8 cellular contexts compared by ENCODE assay signal in the genomic region with DNA sequence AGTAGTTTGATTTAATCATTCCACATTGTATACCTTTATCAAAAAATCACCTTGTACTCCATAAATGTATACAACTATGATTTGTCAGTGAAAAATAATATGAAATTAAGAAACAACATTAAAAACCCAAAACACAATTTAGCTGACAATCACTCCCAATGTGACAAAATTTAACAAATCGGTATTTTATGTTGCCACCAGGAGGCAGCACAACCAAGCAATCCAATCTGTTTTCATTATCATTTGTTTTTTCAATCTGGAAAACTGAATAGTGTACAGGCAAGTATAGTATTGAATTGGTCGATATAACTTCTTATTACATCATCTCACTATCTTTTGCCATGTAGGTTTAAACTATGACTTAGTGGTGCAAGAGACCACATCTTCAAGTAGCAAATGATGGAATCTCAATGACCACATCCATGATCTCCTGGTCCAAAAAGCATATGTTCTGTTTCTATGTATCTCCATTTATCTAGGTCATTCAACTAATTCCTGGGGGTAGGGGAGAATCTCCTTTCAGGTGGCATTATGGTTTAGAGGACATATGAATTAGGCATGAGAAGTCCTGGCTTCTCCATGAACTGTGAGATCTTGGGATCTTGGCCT.
DNase-seq lines count a peak whose midpoint lies in the region; ATAC-seq, FAIRE-seq and TF ChIP-seq lines count a peak whose summit lies in the region.

No MANE protein-coding gene starts in this region.

- intact Hi-C loops in GM12878 (cut with micrococcal nuclease; ENCODE audit: unreplicated experiment) = loop anchor here (5.0 to 10.0 kb wide), 2 partner anchors 300 to 842 kb away; no protein-coding TSS in a partner anchor
- intact Hi-C loops in aorta (cut with DNase I) = no loop called here

- no peaks in the 10 kb centered on the region for H3K9me3 ChIP-seq in GM12878 (replicated peaks; ENCODE audit: control insufficient read depth, insufficient read depth, low read length)
- H3K9me3 ChIP-seq in aorta (ENCODE audit: control insufficient read depth, low read length) = no peaks in the 10 kb centered on the region

- H3K27me3 ChIP-seq in GM12878 (replicated peaks in 1 of 2; ENCODE audit: control insufficient read depth in 2 of 2, insufficient read depth in 2 of 2, low read length in 1 of 2) = no peaks in the 10 kb centered on the region
- H3K27me3 ChIP-seq in aorta (ENCODE audit: control insufficient read depth in 1 of 2, insufficient read depth in 2 of 2, low read length in 1 of 2) = no peaks in the 10 kb centered on the region

- CTCF ChIA-PET in GM12878 (lab: Yijun Ruan, JAX) = interaction anchor here (0.5 to 1.5 kb wide), 7 partner anchors 12 to 1752 kb away, joined by 3 to 6 read pairs (median 3); no protein-coding TSS in a partner anchor

- 0 out of 3 replicates have a peak, but pooled peaks have one; percentile 40 for ATAC-seq in GM12878
- no peak for ATAC-seq in aorta (ENCODE audit: low FRiP score)
- no peak for ATAC-seq in HG03139 (IDR thresholded peaks at IDR 0.05; ENCODE audit: unreplicated experiment)

- peak; percentile 85 for TF ChIP-seq RAD21 in Ishikawa (IDR thresholded peaks at IDR 0.05; ENCODE audit: low read depth)
- peak; percentile 83 for TF ChIP-seq RAD21 in GM12878 (IDR thresholded peaks at IDR 0.05; ENCODE audit: insufficient read depth, low read depth, low read length)

- no peaks in the 10 kb centered on the region for H3K79me2 ChIP-seq in GM12878 (ENCODE audit: control insufficient read depth, insufficient read depth, low read length)

- SMC1A ChIA-PET in GM12878 (lab: Charles Lee; ENCODE audit: uncharacterized antibody, unreplicated experiment) = interaction anchor here (0.7 kb wide), 1 partner anchor 637 kb away, joined by 3 read pairs; no protein-coding TSS in a partner anchor

- H3K27ac ChIP-seq in GM12878 (ENCODE audit: control insufficient read depth, insufficient read depth) = no peak overlapping the region
- no peak overlapping the region for H3K27ac ChIP-seq in aorta (ENCODE audit: low read depth in 1 of 2, low read length in 2 of 2)

- H3K36me3 ChIP-seq in GM12878 (ENCODE audit: control insufficient read depth in 2 of 2, insufficient read depth in 2 of 2, low read length in 1 of 2) (no peaks in the 10 kb centered on the region), aorta (ENCODE audit: control insufficient read depth in 1 of 2, insufficient read depth in 2 of 2, low read length in 1 of 2) (no peaks in the 10 kb centered on the region)

- TF ChIP-seq POLR2A in GM12878 (IDR thresholded peaks at IDR 0.05; ENCODE audit: low read depth, low read length) = no peak

- H3K4me2 ChIP-seq in GM12878 (ENCODE audit: control insufficient read depth, insufficient read depth) = no peak overlapping the region

- no peaks in the 10 kb centered on the region for H4K20me1 ChIP-seq in GM12878 (ENCODE audit: control insufficient read depth, insufficient read depth)

- RAD21 ChIA-PET in GM12878 (lab: Charles Lee; ENCODE audit: unreplicated experiment) = no interaction called here

- in situ Hi-C loops in ACHN (cut with HindIII; ENCODE audit: low pct_ligation_motif_present, low pct_unique_long_range_greater_than_20kb, low sequenced_read_pairs) (no loop called here), GM12878 (cut with MboI) (loop anchor here (10.0 kb wide), 1 partner anchor 1750 kb away; no protein-coding TSS in a partner anchor)

- 0% methylated on average over 2 of the region's 2 CpGs for WGBS in GM12878 (ENCODE audit: insufficient coverage, insufficient replicate concordance, low lambda C conversion rate, missing lambda C conversion rate)
- WGBS in aorta, 2 donors = 9 to 11% methylated on average over 2 of the region's 2 CpGs

- no peak overlapping the region for H3K9ac ChIP-seq in GM12878 (ENCODE audit: control insufficient read depth, insufficient read depth, low read length)

- FAIRE-seq in GM12878 (lab: Jason Lieb, UNC) = peak; percentile 87

- no peak for TF ChIP-seq EP300 in Ishikawa (IDR thresholded peaks at IDR 0.05; ENCODE audit: borderline replicate concordance)
- TF ChIP-seq EP300 in GM12878 (IDR thresholded peaks at IDR 0.05; ENCODE audit: borderline replicate concordance in 1 of 2, control insufficient read depth in 1 of 2, low read depth in 2 of 2, low read length in 2 of 2) = no peak

- no peaks in the 10 kb centered on the region for H3K4me1 ChIP-seq in GM12878 (ENCODE audit: control insufficient read depth, insufficient read depth, low read length)
- H3K4me1 ChIP-seq in aorta (ENCODE audit: control insufficient read depth in 1 of 2, insufficient read depth in 2 of 2, low read length in 2 of 2) = no peaks in the 10 kb centered on the region

- H2AFZ ChIP-seq in GM12878 (ENCODE audit: control insufficient read depth, low read depth, low read length) = no peak overlapping the region

- peak; percentile 36 for DNase-seq in ACHN
- peak; percentile 46 for DNase-seq in GM03348 (ENCODE audit: low spot score)
- DNase-seq in GM12878 (ENCODE audit: low read depth, low spot score) = no peak
- DNase-seq in lung microvascular endothelial cell (ENCODE audit: low read depth in 2 of 2) = peak; percentile 13 to 28
- DNase-seq in aorta = no peak
- no peak for DNase-seq in T-helper 9 cell

- peak; percentile 41 to 68 (median 62); a peak in 5 of 6 replicates for TF ChIP-seq CTCF in GM12878 (IDR thresholded peaks at IDR 0.05 in 2 of 3, conservative IDR thresholded peaks at IDR 0.05 in 1 of 3; ENCODE audit: control insufficient read depth in 2 of 3, extremely low read depth in 1 of 3, insufficient read depth in 1 of 3, low read depth in 3 of 3, low read length in 3 of 3)

- POLR2A ChIA-PET in GM12878 (lab: Charles Lee) = no interaction called here

- H3K4me3 ChIP-seq in GM12878 (no peak overlapping the region), aorta (ENCODE audit: low read length in 2 of 2) (no peak overlapping the region)

- no TSS peak for BruUV-seq in GM12878 (replicated peaks; lab: Mats Ljungman, UMichigan)

TF ChIP-seq in Ishikawa, 13 proteins besides CTCF, POLR2A, EP300 and RAD21:
- TF ChIP-seq TCF12 (IDR thresholded peaks at IDR 0.05; ENCODE audit: low read depth) = no peak
- TF ChIP-seq, protein P1, sequence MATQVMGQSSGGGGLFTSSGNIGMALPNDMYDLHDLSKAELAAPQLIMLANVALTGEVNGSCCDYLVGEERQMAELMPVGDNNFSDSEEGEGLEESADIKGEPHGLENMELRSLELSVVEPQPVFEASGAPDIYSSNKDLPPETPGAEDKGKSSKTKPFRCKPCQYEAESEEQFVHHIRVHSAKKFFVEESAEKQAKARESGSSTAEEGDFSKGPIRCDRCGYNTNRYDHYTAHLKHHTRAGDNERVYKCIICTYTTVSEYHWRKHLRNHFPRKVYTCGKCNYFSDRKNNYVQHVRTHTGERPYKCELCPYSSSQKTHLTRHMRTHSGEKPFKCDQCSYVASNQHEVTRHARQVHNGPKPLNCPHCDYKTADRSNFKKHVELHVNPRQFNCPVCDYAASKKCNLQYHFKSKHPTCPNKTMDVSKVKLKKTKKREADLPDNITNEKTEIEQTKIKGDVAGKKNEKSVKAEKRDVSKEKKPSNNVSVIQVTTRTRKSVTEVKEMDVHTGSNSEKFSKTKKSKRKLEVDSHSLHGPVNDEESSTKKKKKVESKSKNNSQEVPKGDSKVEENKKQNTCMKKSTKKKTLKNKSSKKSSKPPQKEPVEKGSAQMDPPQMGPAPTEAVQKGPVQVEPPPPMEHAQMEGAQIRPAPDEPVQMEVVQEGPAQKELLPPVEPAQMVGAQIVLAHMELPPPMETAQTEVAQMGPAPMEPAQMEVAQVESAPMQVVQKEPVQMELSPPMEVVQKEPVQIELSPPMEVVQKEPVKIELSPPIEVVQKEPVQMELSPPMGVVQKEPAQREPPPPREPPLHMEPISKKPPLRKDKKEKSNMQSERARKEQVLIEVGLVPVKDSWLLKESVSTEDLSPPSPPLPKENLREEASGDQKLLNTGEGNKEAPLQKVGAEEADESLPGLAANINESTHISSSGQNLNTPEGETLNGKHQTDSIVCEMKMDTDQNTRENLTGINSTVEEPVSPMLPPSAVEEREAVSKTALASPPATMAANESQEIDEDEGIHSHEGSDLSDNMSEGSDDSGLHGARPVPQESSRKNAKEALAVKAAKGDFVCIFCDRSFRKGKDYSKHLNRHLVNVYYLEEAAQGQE (IDR thresholded peaks at IDR 0.05; ENCODE audit: low read depth) = no peak

TF ChIP-seq in GM12878, 131 proteins besides CTCF, POLR2A, EP300 and RAD21:
- TF ChIP-seq SMC3 (IDR thresholded peaks at IDR 0.05; ENCODE audit: borderline replicate concordance, low read length) (peak; percentile 64; the same call in 1 of the 2 replicates), YY1 (IDR thresholded peaks at IDR 0.05; ENCODE audit: low read depth, low read length) (no peak)
TF ChIP-seq in GM12878: peak in this region for 1.

Comparison
In these comparisons a context has a peak if more than half of its experiments do, and no peak if none do; other contexts are left out.
1. DNase-seq: peak in ACHN (single experiment), GM03348 (single experiment) and lung microvascular endothelial cell (2 of 2); none in GM12878 (single experiment), aorta (0 of 2) and T-helper 9 cell (single experiment).